In genomic region chr12:120639771-120640721, GRCh38 we compare ENCODE assay signal across 8 cellular contexts. TPM values are rescaled to one million over a fixed set of nuclear protein-coding genes. Genes with fewer than 3 reads are reported as not detected.
DNase-seq lines count a peak whose midpoint lies in the region; ATAC-seq and TF ChIP-seq lines count a peak whose summit lies in the region.

CABP1 (plus strand) TSS chr12:120640626; CDS start chr12:120640686, 60 bp downstream.

- peak; percentile 7 for TF ChIP-seq POLR2A in GM15510 (IDR thresholded peaks at IDR 0.05; ENCODE audit: borderline replicate concordance, extremely low read depth, insufficient read length)

- peak within 1 kb of the TSS; percentile 32 for H3K4me3 ChIP-seq in skeletal muscle cell (ENCODE audit: low read depth, low read length)

- ATAC-seq in HG02798 (IDR thresholded peaks at IDR 0.05; ENCODE audit: poor library complexity, unreplicated experiment): peak; percentile 73

- DNase-seq in NCI-H774 (lab: John Stamatoyannopoulos, UW) (peak; percentile 21), germinal center (ENCODE audit: low spot score) (peak; percentile 86), skeletal muscle cell (ENCODE audit: low read depth) (no peak), dermis blood vessel endothelial cell (no peak), AG20443 (ENCODE audit: low spot score) (no peak)
- peak; percentile 75 to 82 for DNase-seq in activated T-cell treated with anti-CD3 and anti-CD28 coated beads, Interleukin-2, amount 50 U/mL, for 48 hours

RNA-seq across cellular contexts. Expression of gene CABP1, which starts in this region (rescaled TPM):
- 0.17 TPM in 1 of 2 replicates, not detected in the other for total RNA-seq in dermis blood vessel endothelial cell

Comparison
In these comparisons a context has a peak if more than half of its experiments do, and no peak if none do; other contexts are left out.
1. DNase-seq: peak in NCI-H774 (single experiment), activated T-cell treated with anti-CD3 and anti-CD28 coated beads, Interleukin-2, amount 50 U/mL, for 48 hours (2 of 2) and germinal center (single experiment); none in skeletal muscle cell (single experiment), dermis blood vessel endothelial cell (single experiment) and AG20443 (single experiment).